In genomic region chr1:95124342-95124741, GRCh38 we compare ENCODE assay signal across 25 cellular contexts. TPM values are rescaled to one million over a fixed set of nuclear protein-coding genes. Genes with fewer than 3 reads are reported as not detected.
"Had no signal": no experiment of that assay in that cellular context is flagged by ENCODE, and none has a peak within 500 bp of the region (broad histone marks: within the 10 kb centered on the region; RNA-seq: fewer than 3 reads in every experiment).

No MANE protein-coding gene starts in this region.

- H3K4me1 ChIP-seq: colonic mucosa, esophagus squamous epithelium, foreskin keratinocyte had no signal

- H3K36me3 ChIP-seq: colonic mucosa, esophagus muscularis mucosa, esophagus squamous epithelium, gastrocnemius medialis, heart left ventricle, heart right ventricle had no signal

- ATAC-seq: effector memory CD8-positive, alpha-beta T cell; esophagus mucosa; foreskin keratinocyte; gastroesophageal sphincter; heart left ventricle; heart right ventricle had no signal

- H3K27me3 ChIP-seq: colonic mucosa, dorsolateral prefrontal cortex, esophagus muscularis mucosa, gastrocnemius medialis, gastroesophageal sphincter, heart left ventricle had no signal

- H3K27ac ChIP-seq: colonic mucosa, coronary artery, dorsolateral prefrontal cortex, epithelial cell of prostate, esophagus muscularis mucosa, esophagus squamous epithelium, foreskin keratinocyte, gastrocnemius medialis, gastroesophageal sphincter, heart left ventricle, heart right ventricle had no signal

- DNase-seq: colonic mucosa; cortex of kidney; dermis blood vessel endothelial cell; dorsolateral prefrontal cortex; effector CD4-positive, alpha-beta T cell; effector CD8-positive, alpha-beta T cell; effector memory CD4-positive, alpha-beta T cell; effector memory CD8-positive, alpha-beta T cell; endodermal cell; erythroblast; esophagus squamous epithelium; foreskin fibroblast; foreskin keratinocyte; foreskin melanocyte; gastrocnemius medialis; glutamatergic neuron; head of caudate nucleus; heart left ventricle; heart right ventricle had no signal

- H3K4me3 ChIP-seq: colonic mucosa, coronary artery, dorsolateral prefrontal cortex, esophagus muscularis mucosa, esophagus squamous epithelium, gastrocnemius medialis, gastroesophageal sphincter, heart left ventricle, heart right ventricle had no signal

- H3K9me3 ChIP-seq: colonic mucosa, esophagus muscularis mucosa, esophagus squamous epithelium, gastrocnemius medialis, gastroesophageal sphincter, heart left ventricle, heart right ventricle had no signal

RNA-seq across cellular contexts. Expression of gene TLCD4, which starts 7.2 kb away (rescaled TPM):
- total RNA-seq: glomerular endothelial cell had no signal
